In the genomic region with DNA sequence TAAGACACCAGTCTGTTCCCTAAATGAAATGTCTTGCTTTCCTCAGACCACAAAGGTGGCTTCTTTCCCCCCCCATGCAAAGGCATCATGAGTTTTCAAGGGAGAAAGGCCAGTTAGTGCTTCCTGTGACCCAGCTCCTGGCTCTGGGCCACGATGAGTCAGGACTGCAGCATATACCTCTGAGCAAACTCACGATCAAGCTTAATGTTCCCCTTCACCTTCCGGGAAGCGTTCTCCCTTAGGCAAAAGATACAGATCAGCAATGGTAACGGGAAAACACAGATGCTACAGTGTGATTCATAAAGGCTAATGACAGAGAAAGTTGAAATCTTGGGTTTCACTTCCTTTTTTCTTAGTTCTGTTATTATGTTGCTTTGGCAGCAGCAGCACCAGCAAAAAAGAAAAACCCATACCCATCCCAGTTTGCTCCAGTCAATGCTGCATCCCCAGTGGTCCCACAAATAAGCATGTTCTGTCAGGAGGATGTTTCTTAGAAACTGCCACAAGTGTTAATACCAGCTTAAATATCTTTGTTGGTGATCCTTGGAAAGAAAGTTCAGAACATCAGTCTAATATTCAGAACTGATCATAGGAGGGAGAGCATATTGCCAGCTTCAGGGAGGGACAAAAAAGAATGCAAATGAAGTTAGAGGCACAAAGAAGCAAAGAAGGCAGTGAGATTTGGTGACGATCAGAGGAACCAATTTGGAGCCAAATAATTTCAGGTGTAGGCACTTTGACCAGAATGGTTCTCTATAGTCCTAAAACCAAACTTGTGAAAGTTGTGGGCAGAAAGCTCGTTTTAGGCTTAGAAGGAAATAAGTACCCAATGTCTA, we compare ENCODE assay signal across 8 cellular contexts. TPM values are rescaled to one million over a fixed set of nuclear protein-coding genes. Genes with fewer than 3 reads are reported as not detected.
A peak's percentile ranks its signal among the peaks of the same experiment; 100 is the strongest.
DNase-seq lines count a peak whose midpoint lies in the region; ATAC-seq and TF ChIP-seq lines count a peak whose summit lies in the region.

No MANE protein-coding gene starts in this region.

- H3K9me3 Mint-ChIP-seq in type B pancreatic cell = no peaks in the 10 kb centered on the region

- no peaks in the 10 kb centered on the region for H3K36me3 Mint-ChIP-seq in type B pancreatic cell

- no peak overlapping the region for H3K27ac Mint-ChIP-seq in type B pancreatic cell

- no peaks in the 10 kb centered on the region for H3K27me3 Mint-ChIP-seq in type B pancreatic cell

- H3K27ac ChIP-seq in SJCRH30 = no peak overlapping the region

- H3K4me1 ChIP-seq in SJCRH30 = peaks cover 9% of the 10 kb centered on the region

- TF ChIP-seq CTCF in AG10803 (conservative IDR thresholded peaks at IDR 0.05; ENCODE audit: low read length) (no peak), foreskin fibroblast (IDR thresholded peaks at IDR 0.05; ENCODE audit: low read depth, low read length) (no peak), type B pancreatic cell (conservative IDR thresholded peaks at IDR 0.05) (no peak)

- H3K4me3 ChIP-seq in AG10803 (ENCODE audit: low read length) (no peak overlapping the region), SJCRH30 (no peak overlapping the region), foreskin fibroblast (ENCODE audit: low read depth in 1 of 2, low read length in 2 of 2) (no peak overlapping the region)

- no peaks in the 10 kb centered on the region for H3K9me3 ChIP-seq in SJCRH30 (replicated peaks)

- peak; percentile 61 for DNase-seq in AG10803 (ENCODE audit: low read depth)
- peak; percentile 53 to 62 for DNase-seq in SJCRH30
- peak; percentile 86 to 90 for DNase-seq in foreskin fibroblast
- DNase-seq in stimulated activated CD4-positive, alpha-beta T cell treated with anti-CD3 and anti-CD28 coated beads, Interleukin-4, amount 100 ng/mL, for 1 hour = peak; percentile 38
- DNase-seq in type B pancreatic cell (ENCODE audit: extremely low spot score, unreplicated experiment) = no peak
- no peak for DNase-seq in NCI-H82 (lab: John Stamatoyannopoulos, UW)

- peaks cover 77% of the 10 kb centered on the region for H3K36me3 ChIP-seq in SJCRH30

- ATAC-seq in GM19025 (IDR thresholded peaks at IDR 0.05; ENCODE audit: low read depth, unreplicated experiment) (peak; percentile 90), HG03135 (IDR thresholded peaks at IDR 0.05; ENCODE audit: unreplicated experiment) (peak; percentile 96)

- H3K27me3 ChIP-seq in SJCRH30 = no peaks in the 10 kb centered on the region

- no peaks in the 10 kb centered on the region for H3K4me1 Mint-ChIP-seq in type B pancreatic cell (ENCODE audit: unreplicated experiment)

- no peak overlapping the region for H3K4me3 Mint-ChIP-seq in type B pancreatic cell

RNA-seq across cellular contexts. Expression of a gene that starts 41.2 kb away (rescaled TPM):
- 22.3 and 22.9 TPM in 2 replicates for total RNA-seq in SJCRH30 (2014; rRNA removed; shearing (Covaris generic))
- 0.88 and 1.5 TPM in 2 replicates for total RNA-seq in type B pancreatic cell (ENCODE audit: low replicate concordance)

RNA-seq across cellular contexts. Expression of a gene that starts 57.2 kb away (rescaled TPM):
- not detected in 2 replicates for total RNA-seq in SJCRH30 (2014; rRNA removed; shearing (Covaris generic))
- total RNA-seq in type B pancreatic cell (ENCODE audit: low replicate concordance) = not detected in 2 replicates

Comparison
In these comparisons a context has a peak if more than half of its experiments do, and no peak if none do; other contexts are left out.
1. DNase-seq: peak in AG10803 (single experiment), SJCRH30 (2 of 2), foreskin fibroblast (2 of 2) and stimulated activated CD4-positive, alpha-beta T cell treated with anti-CD3 and anti-CD28 coated beads, Interleukin-4, amount 100 ng/mL, for 1 hour (single experiment); none in type B pancreatic cell (single experiment) and NCI-H82 (single experiment).